26 cellular contexts compared by ENCODE assay signal in genomic region chr19:51325161-51325979, GRCh38. TPM values are rescaled to one million over a fixed set of nuclear protein-coding genes. Genes with fewer than 3 reads are reported as not detected.
A peak's percentile ranks its signal among the peaks of the same experiment; 100 is the strongest.
DNase-seq lines count a peak whose midpoint lies in the region; ATAC-seq, FAIRE-seq and TF ChIP-seq lines count a peak whose summit lies in the region.
"Had no signal": no experiment of that assay in that cellular context is flagged by ENCODE, and none has a peak within 500 bp of the region (broad histone marks: within the 10 kb centered on the region; RNA-seq: fewer than 3 reads in every experiment).

No MANE protein-coding gene starts in this region.

- ATAC-seq in effector memory CD8-positive, alpha-beta T cell (replicated peaks), result peak; percentile 50
- no peak for ATAC-seq in pancreas
- ATAC-seq: left cardiac atrium, sciatic nerve had no signal

- no peak overlapping the region for H3K4me3 Mint-ChIP-seq in effector memory CD8-positive, alpha-beta T cell
- no peak overlapping the region for H3K4me3 Mint-ChIP-seq in progenitor cell of endocrine pancreas (ENCODE audit: low read depth)

- no peaks in the 10 kb centered on the region for H3K9me3 Mint-ChIP-seq in effector memory CD8-positive, alpha-beta T cell
- no peaks in the 10 kb centered on the region for H3K9me3 Mint-ChIP-seq in progenitor cell of endocrine pancreas (ENCODE audit: low read depth)

- no peak for TF ChIP-seq POLR2A in NB4 (IDR thresholded peaks at IDR 0.05; ENCODE audit: extremely low read depth, insufficient read length)

- H3K27ac Mint-ChIP-seq in effector memory CD8-positive, alpha-beta T cell, result no peak overlapping the region
- H3K27ac Mint-ChIP-seq in progenitor cell of endocrine pancreas, result peak overlapping the region; percentile 16

- no peaks in the 10 kb centered on the region; the same call in 1 of the 2 replicates for H3K36me3 ChIP-seq in H7 (replicated peaks; ENCODE audit: control insufficient read depth, insufficient read depth, low read length)
- no peaks in the 10 kb centered on the region for H3K36me3 ChIP-seq in pancreas

- H3K27ac ChIP-seq in pancreas, result no peak overlapping the region

- H3K27me3 ChIP-seq in H7 (ENCODE audit: control insufficient read depth, insufficient read depth, low read length), result peaks cover 9% of the 10 kb centered on the region
- H3K27me3 ChIP-seq in pancreas, result peaks cover 0 to 13% (median 3%) of the 10 kb centered on the region in 4 donors

- peaks cover 3 to 4% of the 10 kb centered on the region in 2 donors for H3K4me1 Mint-ChIP-seq in effector memory CD8-positive, alpha-beta T cell (ENCODE audit: low read depth in 2 of 2)
- H3K4me1 Mint-ChIP-seq in progenitor cell of endocrine pancreas (ENCODE audit: low read depth), result peaks cover 5% of the 10 kb centered on the region

- H3K4me1 ChIP-seq in pancreas, result peaks cover 0 to 4% (median 0%) of the 10 kb centered on the region in 3 donors

- DNase-seq in H7 (peak; percentile 41), NB4 (ENCODE audit: low read depth) (peak; percentile 25), progenitor cell of endocrine pancreas (ENCODE audit: low spot score, unreplicated experiment) (no peak), pancreas (no peak), NCI-H446 treated with DMSO at 0.1 percent for 48 hours (lab: John Stamatoyannopoulos, UW) (no peak), SKM-1 (lab: John Stamatoyannopoulos, UW; ENCODE audit: unreplicated experiment) (no peak)
- DNase-seq in effector memory CD8-positive, alpha-beta T cell, result no peak
- no peak for DNase-seq in effector CD4-positive, alpha-beta T cell
- DNase-seq: activated CD8-positive, alpha-beta memory T cell treated with anti-CD3 and anti-CD28 coated beads for 24 hours; EL; erythroblast; left cardiac atrium; midbrain; NCI-H1417 treated with DMSO at 0.1 percent for 48 hours; NCI-H524 treated with DMSO at 0.1 percent for 48 hours; Right ventricle myocardium superior had no signal

- H3K36me3 Mint-ChIP-seq in effector memory CD8-positive, alpha-beta T cell (ENCODE audit: insufficient read depth), result no peaks in the 10 kb centered on the region
- H3K36me3 Mint-ChIP-seq in progenitor cell of endocrine pancreas (ENCODE audit: insufficient read depth), result peaks cover 25% of the 10 kb centered on the region

- intact Hi-C loops in pancreas (cut with DNase I), result no loop called here

- no peaks in the 10 kb centered on the region for H3K9me3 ChIP-seq in pancreas

- H3K27me3 Mint-ChIP-seq in effector memory CD8-positive, alpha-beta T cell, result peaks cover 57 to 94% of the 10 kb centered on the region in 2 donors
- H3K27me3 Mint-ChIP-seq in progenitor cell of endocrine pancreas, result no peaks in the 10 kb centered on the region

- no peak overlapping the region for H3K4me3 ChIP-seq in H7 (ENCODE audit: insufficient read depth, low read depth, low read length)
- H3K4me3 ChIP-seq in NB4 (ENCODE audit: low read depth, low read length), result no peak overlapping the region
- no peak overlapping the region for H3K4me3 ChIP-seq in pancreas

- no peak for TF ChIP-seq CTCF in NB4 (IDR thresholded peaks at IDR 0.05; ENCODE audit: low read depth, low read length)
- no peak for TF ChIP-seq CTCF in progenitor cell of endocrine pancreas (IDR thresholded peaks at IDR 0.05; ENCODE audit: unreplicated experiment)
- TF ChIP-seq CTCF in pancreas (IDR thresholded peaks at IDR 0.05), result no peak

- FAIRE-seq in pancreas (lab: Jason Lieb, UNC), result no peak
- FAIRE-seq: frontal cortex, GM18507, HTR-8/SVneo had no signal

- 57 to 69% methylated on average over 24 to 26 of the region's 26 CpGs for WGBS in pancreas, 2 donors

RNA-seq across cellular contexts. Expression of gene IGLON5, which starts 13.9 kb away (rescaled TPM):
- total RNA-seq in H7 (2014; rRNA removed; shearing (Covaris generic)), result 18.2 and 24.5 TPM in 2 replicates
- total RNA-seq in progenitor cell of endocrine pancreas (44.8 and 44.9 TPM in 2 replicates), pancreas (under 1 TPM in 2 of 6 donors, not detected in 4; 0.06 to 0.09 TPM)
- polyA plus RNA-seq in pancreas, result under 1 TPM; 0.07 to 0.08 TPM
- total RNA-seq: dermis microvascular lymphatic vessel endothelial cell, LHCN-M2, OCI-LY7, Right ventricle myocardium superior, sciatic nerve had no signal

RNA-seq across cellular contexts. Expression of gene VSIG10L, which starts 16.6 kb away (rescaled TPM):
- total RNA-seq in H7 (2014; rRNA removed; shearing (Covaris generic)), result 9.6 and 13.2 TPM in 2 replicates
- total RNA-seq in progenitor cell of endocrine pancreas (6.3 and 7.0 TPM in 2 replicates), pancreas (1 to 10 TPM in 1 of 6 donors, under 1 TPM in 4, not detected in 1; 0.16 to 1.1 (median 0.35) TPM)
- polyA plus RNA-seq in pancreas, result under 1 TPM; 0.94 to 0.99 TPM

RNA-seq across cellular contexts. Expression of gene ETFB, which starts 40.8 kb away (rescaled TPM):
- total RNA-seq in H7 (2014; rRNA removed; shearing (Covaris generic)), result 106 and 125 TPM in 2 replicates
- total RNA-seq in progenitor cell of endocrine pancreas, result 63.2 and 69.5 TPM in 2 replicates
- 10 to 100 TPM; 34.0 to 50.2 (median 45.0) TPM for total RNA-seq in pancreas
- polyA plus RNA-seq in pancreas, result 10 to 100 TPM; 56.3 to 77.4 TPM

RNA-seq across cellular contexts. Expression of gene CLDND2, which starts 43.4 kb away (rescaled TPM):
- total RNA-seq in H7 (2014; rRNA removed; shearing (Covaris generic)), result 0.89 and 1.2 TPM in 2 replicates
- total RNA-seq in progenitor cell of endocrine pancreas, result 0.73 and 1.4 TPM in 2 replicates
- total RNA-seq in pancreas, result 1 to 10 TPM in 1 of 6 donors, under 1 TPM in 4, not detected in 1; 0.46 to 1.5 (median 0.61) TPM
- polyA plus RNA-seq in pancreas, result 1 to 10 TPM; 4.3 to 7.7 TPM
- total RNA-seq: dermis microvascular lymphatic vessel endothelial cell, frontal cortex, H4, LHCN-M2, subcutaneous adipose tissue, urinary bladder had no signal

RNA-seq across cellular contexts. Expression of gene NKG7, which starts 47.1 kb away (rescaled TPM):
- not detected in 2 replicates for total RNA-seq in H7 (2014; rRNA removed; shearing (Covaris generic))
- total RNA-seq in progenitor cell of endocrine pancreas (not detected in 2 replicates), pancreas (1 to 10 TPM in 3 of 6 donors, under 1 TPM in 1, not detected in 2; 0.98 to 2.1 (median 1.3) TPM)
- under 1 TPM; 0.56 to 0.80 TPM for polyA plus RNA-seq in pancreas
- total RNA-seq: dermis microvascular lymphatic vessel endothelial cell, frontal cortex, H4, LHCN-M2, OCI-LY7 had no signal

Comparison
In these comparisons a context has a peak if more than half of its experiments do, and no peak if none do; other contexts are left out.
1. DNase-seq: peak in H7 (single experiment) and NB4 (single experiment); none in effector memory CD8-positive, alpha-beta T cell (0 of 3), progenitor cell of endocrine pancreas (single experiment), pancreas (0 of 6), NCI-H446 treated with DMSO at 0.1 percent for 48 hours (single experiment), effector CD4-positive, alpha-beta T cell (single experiment) and SKM-1 (single experiment).
2. RNA of gene IGLON5, which starts 13.9 kb away (total RNA-seq): 44.8 to 44.9 TPM in progenitor cell of endocrine pancreas and 18.2 to 24.5 TPM in H7; 0.06 to 0.09 TPM in pancreas; every median in the first group is over 10 times any median in the second.